In genomic region chr19:16315825-16316505, GRCh38 we compare ENCODE assay signal across 10 cellular contexts. TPM values are rescaled to one million over a fixed set of nuclear protein-coding genes. Genes with fewer than 3 reads are reported as not detected.
DNase-seq lines count a peak whose midpoint lies in the region; ATAC-seq and TF ChIP-seq lines count a peak whose summit lies in the region.
"Had no signal": no experiment of that assay in that cellular context is flagged by ENCODE, and none has a peak within 500 bp of the region (broad histone marks: within the 10 kb centered on the region; RNA-seq: fewer than 3 reads in every experiment).

No MANE protein-coding gene starts in this region.

- H3K4me3 Mint-ChIP-seq in activated B cell treated with CpG ODN at 0.5 μM for 24 hours = no peak overlapping the region
- no peak overlapping the region for H3K4me3 Mint-ChIP-seq in stimulated activated effector memory CD8-positive, alpha-beta T cell treated with anti-CD3 and anti-CD28 coated beads, Interleukin-12 subunit alpha, Interleukin-12 subunit beta, amount 100 ng/mL, for 72 hours
- H3K4me3 Mint-ChIP-seq: activated naive CD4-positive, alpha-beta T cell treated with anti-CD3 and anti-CD28 coated beads, Interleukin-2, amount 50 U/mL, for 24 hours had no signal

- H3K27me3 Mint-ChIP-seq in activated B cell treated with CpG ODN at 0.5 μM for 24 hours = no peaks in the 10 kb centered on the region
- H3K27me3 Mint-ChIP-seq: activated naive CD4-positive, alpha-beta T cell treated with anti-CD3 and anti-CD28 coated beads, Interleukin-2, amount 50 U/mL, for 24 hours had no signal

- POLR2A ChIA-PET in activated B cell treated with CpG ODN at 0.5 μM for 24 hours (lab: Charles Lee) = interaction anchor here (1.0 to 2.3 kb wide), 2 partner anchors 9 to 31 kb away, joined by 4 to 5 read pairs; partner anchors contain the start of gene KLF2

- TF ChIP-seq EP300 in stomach (IDR thresholded peaks at IDR 0.05) = no peak

- no peaks in the 10 kb centered on the region for H3K9me3 ChIP-seq in left ventricle myocardium inferior (replicated peaks)
- no peaks in the 10 kb centered on the region for H3K9me3 ChIP-seq in stomach

- H3K27ac Mint-ChIP-seq in activated B cell treated with CpG ODN at 0.5 μM for 24 hours = peak overlapping the region; percentile 16
- no peak overlapping the region for H3K27ac Mint-ChIP-seq in stimulated activated effector memory CD8-positive, alpha-beta T cell treated with anti-CD3 and anti-CD28 coated beads, Interleukin-12 subunit alpha, Interleukin-12 subunit beta, amount 100 ng/mL, for 72 hours
- H3K27ac Mint-ChIP-seq: activated naive CD4-positive, alpha-beta T cell treated with anti-CD3 and anti-CD28 coated beads, Interleukin-2, amount 50 U/mL, for 24 hours had no signal

- H3K27ac ChIP-seq in left ventricle myocardium inferior (replicated peaks) = peak overlapping the region; percentile 88
- peak overlapping the region; percentile 34 to 82 (median 79) for H3K27ac ChIP-seq in stomach

- no peak for ATAC-seq in activated B cell treated with CpG ODN at 0.5 μM for 24 hours (ENCODE audit: low read depth)
- ATAC-seq in stimulated activated effector memory CD8-positive, alpha-beta T cell treated with anti-CD3 and anti-CD28 coated beads, Interleukin-12 subunit alpha, Interleukin-12 subunit beta, amount 100 ng/mL, for 72 hours = no peak
- ATAC-seq in HG02623 (IDR thresholded peaks at IDR 0.05; ENCODE audit: unreplicated experiment) = no peak

- 37 to 54% (median 41%) methylated on average over 11 to 13 of the region's 13 CpGs for WGBS in stomach, 5 donors

- DNase-seq in HFF-Myc (ENCODE audit: extremely low read depth, low read depth) = peak; percentile 56
- DNase-seq in activated B cell treated with CpG ODN at 0.5 μM for 24 hours = no peak
- DNase-seq in left ventricle myocardium inferior = peak; percentile 52
- DNase-seq in stomach = no peak
- no peak for DNase-seq in stimulated activated effector memory CD8-positive, alpha-beta T cell treated with anti-CD3 and anti-CD28 coated beads, Interleukin-12 subunit alpha, Interleukin-12 subunit beta, amount 100 ng/mL, for 72 hours (ENCODE audit: low spot score in 2 of 2)
- DNase-seq in stimulated activated naive CD4-positive, alpha-beta T cell treated with Interleukin-2 at 50 U/mL for 16 hours (lab: John Stamatoyannopoulos, UW) = no peak
- no peak for DNase-seq in NCI-H1092 (lab: John Stamatoyannopoulos, UW)
- DNase-seq: NCI-H2081 had no signal

- H3K9me3 Mint-ChIP-seq in activated B cell treated with CpG ODN at 0.5 μM for 24 hours = no peaks in the 10 kb centered on the region
- peaks cover 2% of the 10 kb centered on the region for H3K9me3 Mint-ChIP-seq in stimulated activated effector memory CD8-positive, alpha-beta T cell treated with anti-CD3 and anti-CD28 coated beads, Interleukin-12 subunit alpha, Interleukin-12 subunit beta, amount 100 ng/mL, for 72 hours
- H3K9me3 Mint-ChIP-seq: activated naive CD4-positive, alpha-beta T cell treated with anti-CD3 and anti-CD28 coated beads, Interleukin-2, amount 50 U/mL, for 24 hours had no signal

- no peak overlapping the region for H3K4me3 ChIP-seq in HFF-Myc (replicated peaks; ENCODE audit: low read depth, low read length)
- H3K4me3 ChIP-seq in left ventricle myocardium inferior = peak overlapping the region; percentile 0
- H3K4me3 ChIP-seq in stomach = no peak overlapping the region

- H3K4me1 ChIP-seq in left ventricle myocardium inferior = peaks cover 49% of the 10 kb centered on the region
- peaks cover 5 to 27% (median 17%) of the 10 kb centered on the region in 4 donors for H3K4me1 ChIP-seq in stomach

- H3K4me1 Mint-ChIP-seq in activated B cell treated with CpG ODN at 0.5 μM for 24 hours = peaks cover 27% of the 10 kb centered on the region
- peaks cover 6% of the 10 kb centered on the region for H3K4me1 Mint-ChIP-seq in stimulated activated effector memory CD8-positive, alpha-beta T cell treated with anti-CD3 and anti-CD28 coated beads, Interleukin-12 subunit alpha, Interleukin-12 subunit beta, amount 100 ng/mL, for 72 hours

- intact Hi-C loops in activated B cell treated with CpG ODN at 0.5 μM for 24 hours (cut with micrococcal nuclease) (no loop called here), left ventricle myocardium inferior (cut with micrococcal nuclease) (no loop called here), stomach (cut with DNase I; ENCODE audit: low total_unique reads) (no loop called here)

- no peak for TF ChIP-seq POLR2A in stomach (IDR thresholded peaks at IDR 0.05)

- CTCF ChIA-PET in activated B cell treated with CpG ODN at 0.5 μM for 24 hours (lab: Charles Lee) = interaction anchor here (0.8 to 2.1 kb wide), 2 partner anchors 56 to 68 kb away, joined by 3 to 5 read pairs; no protein-coding TSS in a partner anchor

- H3K36me3 Mint-ChIP-seq in activated B cell treated with CpG ODN at 0.5 μM for 24 hours (ENCODE audit: low read depth) = no peaks in the 10 kb centered on the region
- no peaks in the 10 kb centered on the region for H3K36me3 Mint-ChIP-seq in stimulated activated effector memory CD8-positive, alpha-beta T cell treated with anti-CD3 and anti-CD28 coated beads, Interleukin-12 subunit alpha, Interleukin-12 subunit beta, amount 100 ng/mL, for 72 hours

- no peak for TF ChIP-seq CTCF in HFF-Myc (IDR thresholded peaks at IDR 0.05; ENCODE audit: low read depth, low read length, missing control alignments)
- no peak for TF ChIP-seq CTCF in activated B cell treated with CpG ODN at 0.5 μM for 24 hours (IDR thresholded peaks at IDR 0.05)
- no peak for TF ChIP-seq CTCF in left ventricle myocardium inferior (IDR thresholded peaks at IDR 0.05; ENCODE audit: borderline replicate concordance)
- TF ChIP-seq CTCF in stomach (IDR thresholded peaks at IDR 0.05) = no peak

- H3K27me3 ChIP-seq in left ventricle myocardium inferior (ENCODE audit: low read depth) (no peaks in the 10 kb centered on the region), stomach (no peaks in the 10 kb centered on the region)

- H3K36me3 ChIP-seq in left ventricle myocardium inferior (no peaks in the 10 kb centered on the region), stomach (no peaks in the 10 kb centered on the region)

RNA-seq across cellular contexts. Expression of gene KLF2, which starts 8.7 kb away (rescaled TPM):
- total RNA-seq in activated B cell treated with CpG ODN at 0.5 μM for 24 hours (76.8 and 87.6 TPM in 2 replicates), left ventricle myocardium inferior (65.2 TPM), stomach (100 to 1,000 TPM in 1 of 5 donors, 10 to 100 TPM in 4; 31.0 to 107 (median 72.3) TPM)
- 10 to 100 TPM in 2 of 3 donors, 1 to 10 TPM in 1; 9.5 to 69.5 (median 16.7) TPM for polyA plus RNA-seq in stomach

Comparison
In these comparisons a context has a peak if more than half of its experiments do, and no peak if none do; other contexts are left out.
1. DNase-seq: peak in HFF-Myc (single experiment) and left ventricle myocardium inferior (single experiment); none in activated B cell treated with CpG ODN at 0.5 μM for 24 hours (single experiment), stomach (single experiment), stimulated activated effector memory CD8-positive, alpha-beta T cell treated with anti-CD3 and anti-CD28 coated beads, Interleukin-12 subunit alpha, Interleukin-12 subunit beta, amount 100 ng/mL, for 72 hours (0 of 2), stimulated activated naive CD4-positive, alpha-beta T cell treated with Interleukin-2 at 50 U/mL for 16 hours (single experiment) and NCI-H1092 (single experiment).